Comparison of ENCODE assay signal across 8 cellular contexts in the genomic region with DNA sequence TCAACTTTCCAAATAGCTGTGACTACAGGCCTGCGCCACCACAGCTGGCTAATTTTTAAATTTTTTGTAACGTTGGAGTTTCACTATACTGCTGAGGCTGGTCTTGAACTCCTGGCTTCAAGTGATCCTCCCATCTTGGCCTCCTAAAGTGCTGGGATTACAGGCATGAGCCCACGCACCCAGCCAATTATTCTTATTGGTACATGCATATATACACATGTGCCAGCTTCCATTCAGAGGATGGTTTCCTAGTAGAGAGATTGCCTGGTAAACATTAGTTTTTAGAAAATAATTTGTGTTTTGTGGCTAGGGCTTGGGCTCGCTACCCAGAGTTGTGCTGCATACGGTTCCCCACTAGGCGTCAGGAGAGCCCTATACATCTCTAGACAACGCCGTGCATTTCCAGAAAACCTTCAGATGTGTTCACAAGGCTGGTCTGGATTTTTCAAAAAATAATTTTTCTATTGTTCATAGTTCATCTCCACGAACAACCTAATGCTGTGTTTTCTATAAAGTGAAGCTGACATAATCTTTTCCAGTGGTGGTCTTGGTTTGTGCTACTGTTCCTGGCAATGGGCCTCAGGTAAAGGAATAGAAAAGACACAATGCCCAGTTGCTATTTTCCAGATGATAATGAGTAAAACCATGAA. TPM values are rescaled to one million over a fixed set of nuclear protein-coding genes. Genes with fewer than 3 reads are reported as not detected.
DNase-seq lines count a peak whose midpoint lies in the region; TF ChIP-seq lines count a peak whose summit lies in the region.

No MANE protein-coding gene starts in this region.

- whole genome bisulfite sequencing in testis, 2 donors, result 36 to 44% methylated on average over 9 of the region's 9 CpGs

- H3K4me3 ChIP-seq in HFF-Myc (replicated peaks; ENCODE audit: low read depth, low read length), result no peak overlapping the region
- H3K4me3 ChIP-seq in testis, result no peak overlapping the region

- H3K36me3 ChIP-seq in testis (ENCODE audit: low read depth, missing control alignments), result no peaks in the 10 kb centered on the region

- CTCF ChIA-PET in activated CD4-positive, alpha-beta memory T cell treated with anti-CD3 and anti-CD28 coated beads for 36 hours (lab: Charles Lee), result interaction anchor here (0.5 to 6.9 kb wide), 22 partner anchors 11 to 787 kb away, joined by 3 to 64 read pairs (median 4); a partner anchor contains a TSS

- H3K36me3 Mint-ChIP-seq in activated CD4-positive, alpha-beta memory T cell treated with anti-CD3 and anti-CD28 coated beads for 36 hours, result no peaks in the 10 kb centered on the region
- no peaks in the 10 kb centered on the region for H3K36me3 Mint-ChIP-seq in mesothelial cell of epicardium

- intact Hi-C loops in activated CD4-positive, alpha-beta memory T cell treated with anti-CD3 and anti-CD28 coated beads for 36 hours (cut with micrococcal nuclease), result loop anchor here (1.0 to 5.0 kb wide), 2 partner anchors 268 to 541 kb away; no protein-coding TSS in a partner anchor
- intact Hi-C loops in testis (cut with DNase I; ENCODE audit: low total_unique reads), result loop anchor here (5.0 kb wide), 1 partner anchor 266 kb away; a partner anchor contains a TSS

- no peaks in the 10 kb centered on the region for H3K27me3 Mint-ChIP-seq in activated CD4-positive, alpha-beta memory T cell treated with anti-CD3 and anti-CD28 coated beads for 36 hours
- peaks cover 12% of the 10 kb centered on the region for H3K27me3 Mint-ChIP-seq in mesothelial cell of epicardium (ENCODE audit: low read depth)

- H3K27ac Mint-ChIP-seq in activated CD4-positive, alpha-beta memory T cell treated with anti-CD3 and anti-CD28 coated beads for 36 hours, result no peak overlapping the region
- no peak overlapping the region for H3K27ac Mint-ChIP-seq in mesothelial cell of epicardium

- DNase-seq in GM03348 (ENCODE audit: low spot score) (peak; percentile 77), HFF-Myc (ENCODE audit: extremely low read depth, low read depth) (no peak), NCI-H2227 (lab: John Stamatoyannopoulos, UW; ENCODE audit: unreplicated experiment) (peak; percentile 74), epidermal melanocyte (ENCODE audit: insufficient read length, low spot score) (peak; percentile 65), mesothelial cell of epicardium (ENCODE audit: low spot score in 2 of 2, unreplicated experiment in 2 of 2) (peak in 1 of 2 experiments; percentile 61), testis (peak; percentile 81), cortex of kidney (lab: John Stamatoyannopoulos, UW) (no peak)
- peak; percentile 68 for DNase-seq in activated CD4-positive, alpha-beta memory T cell treated with anti-CD3 and anti-CD28 coated beads for 36 hours

- H3K27me3 ChIP-seq in testis, result no peaks in the 10 kb centered on the region

- no peaks in the 10 kb centered on the region for H3K4me1 Mint-ChIP-seq in activated CD4-positive, alpha-beta memory T cell treated with anti-CD3 and anti-CD28 coated beads for 36 hours (ENCODE audit: low read depth)
- H3K4me1 Mint-ChIP-seq in mesothelial cell of epicardium, result no peaks in the 10 kb centered on the region

- H3K4me1 ChIP-seq in testis, result no peaks in the 10 kb centered on the region

- no peak for TF ChIP-seq POLR2A in testis (IDR thresholded peaks at IDR 0.05)

- TF ChIP-seq CTCF in HFF-Myc (IDR thresholded peaks at IDR 0.05; ENCODE audit: low read depth, low read length, missing control alignments) (peak; percentile 96), mesothelial cell of epicardium (IDR thresholded peaks at IDR 0.05; ENCODE audit: unreplicated experiment) (peak; percentile 53), testis (IDR thresholded peaks at IDR 0.05) (peak; percentile 71 to 79 (median 79))

- no peak overlapping the region for H3K27ac ChIP-seq in testis

- POLR2A ChIA-PET in activated CD4-positive, alpha-beta memory T cell treated with anti-CD3 and anti-CD28 coated beads for 36 hours (lab: Charles Lee), result no interaction called here

- H3K4me3 Mint-ChIP-seq in activated CD4-positive, alpha-beta memory T cell treated with anti-CD3 and anti-CD28 coated beads for 36 hours, result no peak overlapping the region
- no peak overlapping the region for H3K4me3 Mint-ChIP-seq in mesothelial cell of epicardium

- no peaks in the 10 kb centered on the region for H3K9me3 ChIP-seq in testis

- no peaks in the 10 kb centered on the region for H3K9me3 Mint-ChIP-seq in activated CD4-positive, alpha-beta memory T cell treated with anti-CD3 and anti-CD28 coated beads for 36 hours
- no peaks in the 10 kb centered on the region for H3K9me3 Mint-ChIP-seq in mesothelial cell of epicardium

RNA-seq across cellular contexts. Expression of a gene that starts 14.6 kb away (rescaled TPM):
- 10 to 100 TPM; 45.2 to 48.8 TPM for total RNA-seq in activated CD4-positive, alpha-beta memory T cell treated with anti-CD3 and anti-CD28 coated beads for 36 hours
- total RNA-seq in mesothelial cell of epicardium (45.5 to 48.5 TPM (median 47.7 TPM) in 3 replicates), testis (10 to 100 TPM; 57.4 to 63.6 TPM)
- polyA plus RNA-seq in testis (ENCODE audit: insufficient read depth, low read depth, low replicate concordance), result 47.6 TPM

RNA-seq across cellular contexts. Expression of a gene that starts 16.1 kb away (rescaled TPM):
- 1 to 10 TPM; 1.8 to 3.4 TPM for total RNA-seq in activated CD4-positive, alpha-beta memory T cell treated with anti-CD3 and anti-CD28 coated beads for 36 hours
- 19.7 to 22.6 TPM (median 20.4 TPM) in 3 replicates for total RNA-seq in mesothelial cell of epicardium
- 1 to 10 TPM; 7.8 to 9.5 TPM for total RNA-seq in testis
- 2.3 TPM for polyA plus RNA-seq in testis (ENCODE audit: insufficient read depth, low read depth, low replicate concordance)

Comparison
In these comparisons a context has a peak if more than half of its experiments do, and no peak if none do; other contexts are left out.
1. DNase-seq: peak in GM03348 (single experiment), NCI-H2227 (single experiment), activated CD4-positive, alpha-beta memory T cell treated with anti-CD3 and anti-CD28 coated beads for 36 hours (single experiment), epidermal melanocyte (single experiment) and testis (single experiment); none in HFF-Myc (single experiment) and cortex of kidney (single experiment).
2. Peak in every context shown above with its lines, with median percentiles within 50 percentile points of each other: CTCF ChIP-seq.